Comparison of ENCODE assay signal across 13 cellular contexts in the genomic region with DNA sequence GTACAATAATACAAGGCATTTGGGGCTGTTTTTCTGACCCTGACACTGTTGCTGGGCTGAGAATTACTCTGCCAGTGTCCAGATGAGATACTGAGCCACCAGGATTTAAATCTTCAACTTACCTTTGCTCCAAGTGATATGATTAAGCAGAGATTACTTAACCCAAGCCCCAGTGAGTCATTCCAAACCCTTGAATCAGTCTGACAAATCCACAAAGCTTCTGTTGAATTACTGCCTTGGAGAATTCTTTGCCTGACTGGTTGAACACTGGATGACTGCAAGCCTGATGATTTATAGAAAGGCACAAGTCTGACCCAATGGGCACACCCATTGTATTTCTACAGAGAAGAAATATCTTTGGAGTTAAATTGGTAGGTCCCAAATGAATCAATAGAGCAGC.
DNase-seq lines count a peak whose midpoint lies in the region; ATAC-seq, FAIRE-seq and TF ChIP-seq lines count a peak whose summit lies in the region.
"Had no signal": no experiment of that assay in that cellular context is flagged by ENCODE, and none has a peak within 500 bp of the region (broad histone marks: within the 10 kb centered on the region; RNA-seq: fewer than 3 reads in every experiment).

No MANE protein-coding gene starts in this region.

- H3K9me3 Mint-ChIP-seq in astrocyte (ENCODE audit: unreplicated experiment), result no peaks in the 10 kb centered on the region

- TF ChIP-seq CTCF in AG04449 (IDR thresholded peaks at IDR 0.05; ENCODE audit: insufficient read depth, low read length, missing control alignments), result no peak
- no peak for TF ChIP-seq CTCF in astrocyte (IDR thresholded peaks at IDR 0.05; ENCODE audit: insufficient read depth, low read depth, low read length)
- no peak for TF ChIP-seq CTCF in left lung (IDR thresholded peaks at IDR 0.05)

- peak overlapping the region; percentile 62 for H3K4me2 ChIP-seq in astrocyte (ENCODE audit: low read length)

- H3K27ac Mint-ChIP-seq in astrocyte (ENCODE audit: unreplicated experiment), result no peak overlapping the region
- H3K27ac Mint-ChIP-seq: activated CD8-positive, alpha-beta T cell treated with anti-CD3 and anti-CD28 coated beads, Interleukin-2, amount 10 ng/mL, durations not matched to agents 7 days and 5 days had no signal

- H3K27ac ChIP-seq in astrocyte (ENCODE audit: low read depth, low read length), result no peak overlapping the region
- H3K27ac ChIP-seq in left lung, result no peak overlapping the region
- H3K27ac ChIP-seq: coronary artery, suprapubic skin had no signal

- H3K36me3 ChIP-seq in astrocyte (ENCODE audit: insufficient read depth, low read length) (no peaks in the 10 kb centered on the region), left lung (no peaks in the 10 kb centered on the region)
- H3K36me3 ChIP-seq: suprapubic skin had no signal

- no peak overlapping the region for H3K4me3 Mint-ChIP-seq in astrocyte (ENCODE audit: unreplicated experiment)
- H3K4me3 Mint-ChIP-seq: activated CD8-positive, alpha-beta T cell treated with anti-CD3 and anti-CD28 coated beads, Interleukin-2, amount 10 ng/mL, durations not matched to agents 7 days and 5 days had no signal

- H3K27me3 ChIP-seq in astrocyte (ENCODE audit: insufficient read depth, low read length), result no peaks in the 10 kb centered on the region
- H3K27me3 ChIP-seq in left lung, result no peaks in the 10 kb centered on the region
- H3K27me3 ChIP-seq: suprapubic skin had no signal

- FAIRE-seq in astrocyte (lab: Jason Lieb, UNC), result peak; percentile 86
- FAIRE-seq: D721Med had no signal

- CTCF ChIA-PET in AG04449 (lab: Yijun Ruan, JAX), result interaction anchor here (1.5 kb wide), 1 partner anchor 20 kb away, joined by 3 read pairs; no protein-coding TSS in a partner anchor

- H3K9me3 ChIP-seq in astrocyte (ENCODE audit: insufficient read depth, low read depth, low read length) (no peaks in the 10 kb centered on the region), left lung (no peaks in the 10 kb centered on the region)
- H3K9me3 ChIP-seq: suprapubic skin had no signal

- H3K4me1 Mint-ChIP-seq in astrocyte (ENCODE audit: low read depth, unreplicated experiment), result peaks cover 23% of the 10 kb centered on the region

- H3K27me3 Mint-ChIP-seq in astrocyte (ENCODE audit: low read depth, unreplicated experiment), result no peaks in the 10 kb centered on the region

- intact Hi-C loops in left lung (cut with DNase I), result no loop called here

- H3K79me2 ChIP-seq in astrocyte (ENCODE audit: insufficient read depth, low read length), result no peaks in the 10 kb centered on the region

- POLR2A ChIA-PET in AG04449 (lab: Yijun Ruan, JAX), result interaction anchor here (1.2 kb wide), 1 partner anchor 27 kb away, joined by 4 read pairs; no protein-coding TSS in a partner anchor

- no peak overlapping the region for H3K9ac ChIP-seq in astrocyte (ENCODE audit: low read length)

- no peaks in the 10 kb centered on the region for H4K20me1 ChIP-seq in astrocyte (ENCODE audit: insufficient read depth, low read length)

- ATAC-seq in left lung (peak; percentile 86), HG03097 (IDR thresholded peaks at IDR 0.05; ENCODE audit: low FRiP score, unreplicated experiment) (no peak), GM18873 (IDR thresholded peaks at IDR 0.05; ENCODE audit: low FRiP score, unreplicated experiment) (no peak)
- ATAC-seq: activated CD8-positive, alpha-beta T cell treated with anti-CD3 and anti-CD28 coated beads, Interleukin-2, amount 10 ng/mL, durations not matched to agents 7 days and 5 days had no signal

- DNase-seq in AG04449 (ENCODE audit: low read depth, low spot score) (peak; percentile 79), HK-2 (ENCODE audit: unreplicated experiment) (peak; percentile 50), astrocyte (ENCODE audit: low read depth) (peak; percentile 98), left lung (no peak), NCI-H1417 (lab: John Stamatoyannopoulos, UW) (no peak)
- DNase-seq in activated CD4-positive, alpha-beta T cell treated with anti-CD3 and anti-CD28 coated beads, Interleukin-2, amount 50 U/mL, for 1 hour, result no peak
- DNase-seq: activated CD8-positive, alpha-beta T cell treated with anti-CD3 and anti-CD28 coated beads, Interleukin-2, amount 10 ng/mL, durations not matched to agents 7 days and 5 days; NCI-H748 treated with DMSO at 0.1 percent for 48 hours had no signal

- H3K4me1 ChIP-seq in astrocyte (ENCODE audit: insufficient read depth, low read length) (peaks cover 6% of the 10 kb centered on the region), left lung (peaks cover 0 to 2% of the 10 kb centered on the region in 2 donors)

- no peak overlapping the region for H2AFZ ChIP-seq in astrocyte (ENCODE audit: low read depth, low read length)

- H3K4me3 ChIP-seq in AG04449 (ENCODE audit: low read depth, low read length) (no peak overlapping the region), astrocyte (ENCODE audit: insufficient read depth, low read depth, low read length) (no peak overlapping the region), left lung (no peak overlapping the region)
- H3K4me3 ChIP-seq: coronary artery, suprapubic skin had no signal

- no peaks in the 10 kb centered on the region for H3K36me3 Mint-ChIP-seq in astrocyte (ENCODE audit: low read depth, unreplicated experiment)

Comparison
In these comparisons a context has a peak if more than half of its experiments do, and no peak if none do; other contexts are left out.
1. DNase-seq: peak in AG04449 (single experiment), HK-2 (single experiment) and astrocyte (single experiment); none in left lung (0 of 2), NCI-H1417 (0 of 3) and activated CD4-positive, alpha-beta T cell treated with anti-CD3 and anti-CD28 coated beads, Interleukin-2, amount 50 U/mL, for 1 hour (single experiment).